ENCODE assay signal across 8 cellular contexts in the genomic region with DNA sequence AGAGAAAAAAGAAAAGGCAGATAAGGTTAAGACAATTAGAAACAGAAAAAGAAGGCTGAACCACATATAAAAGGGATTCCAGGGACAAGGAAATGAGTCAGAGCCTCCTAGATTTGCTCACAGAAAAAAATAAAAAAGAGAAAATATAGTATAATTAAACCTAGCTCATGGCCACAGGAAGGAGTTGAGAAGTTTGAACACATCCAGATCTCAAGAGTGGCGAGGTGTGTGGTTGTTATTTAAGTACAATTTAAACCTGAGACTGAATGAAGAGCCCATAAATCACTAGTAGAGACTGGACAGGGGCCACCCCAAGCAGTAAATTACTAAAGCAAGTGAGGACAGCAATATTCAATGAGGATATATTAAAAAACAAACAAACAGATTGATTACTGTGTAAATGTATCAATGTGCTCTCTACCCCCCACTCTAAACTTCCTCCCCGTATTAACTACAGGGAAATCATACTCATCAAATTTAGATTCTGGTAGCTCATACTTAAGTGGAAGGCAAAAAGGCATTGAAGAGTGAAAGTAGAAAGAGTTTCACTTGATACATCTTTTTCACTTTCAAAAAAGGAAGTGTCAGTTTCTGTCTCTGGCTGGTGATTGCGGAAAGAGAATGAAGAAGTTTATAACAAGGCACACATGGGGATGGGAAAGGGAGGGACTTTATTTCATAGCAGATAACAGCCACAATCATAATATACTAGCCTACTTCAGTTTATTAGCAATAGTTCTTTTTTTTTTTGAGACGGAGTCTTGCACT. TPM values are rescaled to one million over a fixed set of nuclear protein-coding genes. Genes with fewer than 3 reads are reported as not detected.
DNase-seq lines count a peak whose midpoint lies in the region; ATAC-seq and TF ChIP-seq lines count a peak whose summit lies in the region.

No MANE protein-coding gene starts in this region.

- H3K4me3 ChIP-seq in OCI-LY3 (ENCODE audit: low read length) = peak overlapping the region; percentile 40

- peak overlapping the region; percentile 82 for H3K27ac ChIP-seq in OCI-LY3 (ENCODE audit: low read length)

- peak overlapping the region; percentile 67 for H3K4me2 ChIP-seq in OCI-LY3 (ENCODE audit: low read length)

- peak overlapping the region; percentile 5; the same call in 1 of the 2 replicates for H2AFZ ChIP-seq in OCI-LY3 (ENCODE audit: low read depth, low read length)

- H3K4me1 ChIP-seq in OCI-LY3 (ENCODE audit: low read length) = peaks cover 18% of the 10 kb centered on the region

- H3K4me3 Mint-ChIP-seq in activated T-cell treated with anti-CD3 and anti-CD28 coated beads, Interleukin-2, amount 50 U/mL, for 72 hours = peak overlapping the region; percentile 25 to 80

- H3K27me3 ChIP-seq in OCI-LY3 (ENCODE audit: low read depth, low read length) = no peaks in the 10 kb centered on the region

- H3K9me3 Mint-ChIP-seq in activated T-cell treated with anti-CD3 and anti-CD28 coated beads, Interleukin-2, amount 50 U/mL, for 72 hours = no peaks in the 10 kb centered on the region

- H3K4me1 Mint-ChIP-seq in activated T-cell treated with anti-CD3 and anti-CD28 coated beads, Interleukin-2, amount 50 U/mL, for 72 hours (ENCODE audit: low read depth) = peaks cover 15% of the 10 kb centered on the region

- H3K9me3 ChIP-seq in OCI-LY3 (ENCODE audit: insufficient read depth, low read length) = no peaks in the 10 kb centered on the region

- H3K36me3 ChIP-seq in OCI-LY3 (replicated peaks; ENCODE audit: low read depth, low read length) = no peaks in the 10 kb centered on the region

- no peaks in the 10 kb centered on the region for H3K27me3 Mint-ChIP-seq in activated T-cell treated with anti-CD3 and anti-CD28 coated beads, Interleukin-2, amount 50 U/mL, for 72 hours (ENCODE audit: low read depth)

- TF ChIP-seq CTCF in OCI-LY3 (IDR thresholded peaks at IDR 0.05; ENCODE audit: low read depth, low read length) = no peak

- H3K79me2 ChIP-seq in OCI-LY3 (ENCODE audit: low read length) = no peaks in the 10 kb centered on the region

- intact Hi-C loops in posterior cingulate gyrus (cut with DNase I) = no loop called here

- DNase-seq in activated T-cell treated with anti-CD3 and anti-CD28 coated beads, Interleukin-2, amount 50 U/mL, for 72 hours = no peak
- no peak for DNase-seq in activated T-cell treated with anti-CD3 and anti-CD28 coated beads for 4 hours
- peak; percentile 22 for DNase-seq in globus pallidus (ENCODE audit: low spot score)
- no peak for DNase-seq in epidermal melanocyte (ENCODE audit: insufficient read length, low spot score)
- DNase-seq in posterior cingulate gyrus = no peak
- DNase-seq in hippocampal formation (lab: John Stamatoyannopoulos, UW) = no peak

- H4K20me1 ChIP-seq in OCI-LY3 (ENCODE audit: insufficient read depth, low read length) = no peaks in the 10 kb centered on the region

- no peaks in the 10 kb centered on the region for H3K36me3 Mint-ChIP-seq in activated T-cell treated with anti-CD3 and anti-CD28 coated beads, Interleukin-2, amount 50 U/mL, for 72 hours (ENCODE audit: insufficient read depth in 2 of 2)

- ATAC-seq in activated T-cell treated with anti-CD3 and anti-CD28 coated beads, Interleukin-2, amount 50 U/mL, for 72 hours (replicated peaks in 1 of 2) = peak; percentile 58 to 77
- peak; percentile 95 for ATAC-seq in HG02885 (IDR thresholded peaks at IDR 0.05; ENCODE audit: poor library complexity, unreplicated experiment)

- H3K9ac ChIP-seq in OCI-LY3 (ENCODE audit: low read length) = peak overlapping the region; percentile 49

- peak overlapping the region; percentile 89 for H3K27ac Mint-ChIP-seq in activated T-cell treated with anti-CD3 and anti-CD28 coated beads, Interleukin-2, amount 50 U/mL, for 72 hours

RNA-seq across cellular contexts. Expression of gene SCAF8, which starts 49.3 kb away (rescaled TPM):
- 10 to 100 TPM; 40.2 to 45.0 TPM for total RNA-seq in activated T-cell treated with anti-CD3 and anti-CD28 coated beads, Interleukin-2, amount 50 U/mL, for 72 hours
